In genomic region chr10:119059557-119059956, GRCh38 we compare ENCODE assay signal across 23 cellular contexts. TPM values are rescaled to one million over a fixed set of nuclear protein-coding genes. Genes with fewer than 3 reads are reported as not detected.
DNase-seq lines count a peak whose midpoint lies in the region; ATAC-seq, FAIRE-seq and TF ChIP-seq lines count a peak whose summit lies in the region.
"Had no signal": no experiment of that assay in that cellular context is flagged by ENCODE, and none has a peak within 500 bp of the region (broad histone marks: within the 10 kb centered on the region; RNA-seq: fewer than 3 reads in every experiment).

No MANE protein-coding gene starts in this region.

- peaks cover 99% of the 10 kb centered on the region for H3K36me3 Mint-ChIP-seq in activated T-cell treated with anti-CD3 and anti-CD28 coated beads, Interleukin-2, amount 50 U/mL, for 24 hours (ENCODE audit: low read depth)
- peaks cover 64% of the 10 kb centered on the region for H3K36me3 Mint-ChIP-seq in activated T-cell treated with anti-CD3 and anti-CD28 coated beads, Interleukin-2, amount 50 U/mL, for 4 hours (ENCODE audit: insufficient read depth)

- no peak overlapping the region for H3K4ac ChIP-seq in H1 (replicated peaks; ENCODE audit: insufficient read length, low read depth, low read length)

- peak overlapping the region; percentile 20 for H3K27ac Mint-ChIP-seq in activated T-cell treated with anti-CD3 and anti-CD28 coated beads, Interleukin-2, amount 50 U/mL, for 24 hours

- no peak for TF ChIP-seq CTCF in Panc1 (IDR thresholded peaks at IDR 0.05)
- TF ChIP-seq CTCF in H1 (IDR thresholded peaks at IDR 0.05; ENCODE audit: control extremely low read depth in 1 of 3, insufficient read depth in 1 of 3, low read depth in 1 of 3, low read length in 3 of 3) = no peak
- TF ChIP-seq CTCF in retinal pigment epithelial cell (conservative IDR thresholded peaks at IDR 0.05; ENCODE audit: low read depth, low read length) = no peak
- no peak for TF ChIP-seq CTCF in kidney (IDR thresholded peaks at IDR 0.05; ENCODE audit: borderline replicate concordance, extremely low read depth, insufficient read depth)

- BruUV-seq in Panc1 (replicated peaks; lab: Mats Ljungman, UMichigan) = TSS peak; percentile 5

- H4K20me1 ChIP-seq in H1 (replicated peaks in 1 of 2; ENCODE audit: control insufficient read depth in 1 of 2, insufficient read depth in 2 of 2, low read length in 2 of 2) = peaks cover 10 to 12% of the 10 kb centered on the region in 2 experiments

- H2AFZ ChIP-seq in H1 (ENCODE audit: low read length) = no peak overlapping the region

- 92% methylated on average over 4 of the region's 4 CpGs; no CpG with 5 or more reads in 1 of the 2 experiments for WGBS in H1 (ENCODE audit: extremely low coverage in 1 of 2, insufficient coverage in 1 of 2, insufficient read length in 1 of 2, insufficient replicate concordance in 2 of 2, low coverage in 1 of 2, low lambda C conversion rate in 2 of 2, missing lambda C conversion rate in 1 of 2), 2 experiments

- H3K27ac ChIP-seq in Panc1 (ENCODE audit: low read length) (no peak overlapping the region), H1 (ENCODE audit: low read depth, low read length) (no peak overlapping the region), kidney (ENCODE audit: low read depth in 2 of 2, low read length in 2 of 2) (no peak overlapping the region)
- H3K27ac ChIP-seq: 22Rv1 had no signal

- H3K56ac ChIP-seq in H1 (replicated peaks; ENCODE audit: insufficient read length, low read depth, low read length) = no peak overlapping the region

- H3K4me3 ChIP-seq in Panc1 (ENCODE audit: low read depth in 2 of 2, low read length in 2 of 2) (no peak overlapping the region), H1 (ENCODE audit: extremely low read depth in 1 of 4, insufficient read depth in 2 of 4, low read depth in 3 of 4, low read length in 4 of 4) (no peak overlapping the region), retinal pigment epithelial cell (ENCODE audit: low read length) (no peak overlapping the region), kidney (ENCODE audit: low read length in 2 of 2) (no peak overlapping the region), MG63 (no peak overlapping the region)

- in situ Hi-C loops in Panc1 (cut with HindIII; ENCODE audit: low pct_unique_long_range_greater_than_20kb, low sequenced_read_pairs) = no loop called here

- peaks cover 84% of the 10 kb centered on the region for H3K36me3 ChIP-seq in Panc1 (ENCODE audit: control insufficient read depth, insufficient read depth, low read length)
- peaks cover 40 to 99% (median 84%) of the 10 kb centered on the region in 4 experiments for H3K36me3 ChIP-seq in H1 (ENCODE audit: control insufficient read depth in 2 of 4, insufficient read depth in 4 of 4, low read length in 3 of 4)
- peaks cover 50 to 69% of the 10 kb centered on the region in 2 donors for H3K36me3 ChIP-seq in kidney (ENCODE audit: control insufficient read depth in 1 of 2, insufficient read depth in 2 of 2, low read length in 2 of 2)
- peaks cover 98% of the 10 kb centered on the region for H3K36me3 ChIP-seq in MG63

- no peak overlapping the region for H3K18ac ChIP-seq in H1 (ENCODE audit: extremely low read depth, low read length)

- H3K9me3 ChIP-seq in Panc1 (ENCODE audit: control insufficient read depth, insufficient read depth, low read depth, low read length) (no peaks in the 10 kb centered on the region), H1 (ENCODE audit: insufficient read depth in 2 of 2, low read depth in 1 of 2, low read length in 1 of 2) (no peaks in the 10 kb centered on the region), kidney (ENCODE audit: control insufficient read depth in 1 of 2, low read length in 2 of 2) (no peaks in the 10 kb centered on the region), MG63 (no peaks in the 10 kb centered on the region)
- H3K9me3 ChIP-seq: BE2C had no signal

- H4K8ac ChIP-seq in H1 (ENCODE audit: extremely low read depth, insufficient read depth, low read length) = peak overlapping the region; percentile 18; the same call in 1 of the 2 replicates

- no peaks in the 10 kb centered on the region for H3K9me3 Mint-ChIP-seq in activated T-cell treated with anti-CD3 and anti-CD28 coated beads, Interleukin-2, amount 50 U/mL, for 24 hours
- H3K9me3 Mint-ChIP-seq in activated T-cell treated with anti-CD3 and anti-CD28 coated beads, Interleukin-2, amount 50 U/mL, for 4 hours = no peaks in the 10 kb centered on the region
- H3K9me3 Mint-ChIP-seq: CD14-positive monocyte had no signal

- no peaks in the 10 kb centered on the region for H3K23me2 ChIP-seq in H1 (ENCODE audit: low read depth, low read length)

- H3K4me3 Mint-ChIP-seq in activated T-cell treated with anti-CD3 and anti-CD28 coated beads, Interleukin-2, amount 50 U/mL, for 24 hours = no peak overlapping the region
- no peak overlapping the region for H3K4me3 Mint-ChIP-seq in activated T-cell treated with anti-CD3 and anti-CD28 coated beads, Interleukin-2, amount 50 U/mL, for 4 hours
- H3K4me3 Mint-ChIP-seq: CD14-positive monocyte had no signal

- peaks cover 0 to 84% of the 10 kb centered on the region in 2 experiments; a peak in 2 of 4 replicates for H3K79me2 ChIP-seq in H1 (ENCODE audit: control insufficient read depth in 1 of 2, insufficient read depth in 2 of 2, low read length in 2 of 2)

- no peak for DNase-seq in activated T-cell treated with anti-CD3 and anti-CD28 coated beads, Interleukin-2, amount 50 U/mL, for 24 hours
- DNase-seq in activated T-cell treated with anti-CD3 and anti-CD28 coated beads, Interleukin-2, amount 50 U/mL, for 4 hours = no peak
- no peak for DNase-seq in Panc1 (ENCODE audit: low read depth, low spot score)
- DNase-seq in H1 (ENCODE audit: low read depth in 1 of 2, low spot score in 2 of 2) = no peak
- DNase-seq in retinal pigment epithelial cell (ENCODE audit: low read depth) = peak; percentile 20
- DNase-seq in kidney = no peak
- no peak for DNase-seq in MG63
- no peak for DNase-seq in AML-193 (lab: John Stamatoyannopoulos, UW)
- DNase-seq: BE2C, DMS153, DND-41, KBM-7, NCI-H1048, NCI-H1417, NCI-H1694, NCI-H2029 treated with DMSO at 0.1 percent for 48 hours, NCI-H69, SIG-M5 had no signal

- H3K9ac ChIP-seq in H1 (replicated peaks in 1 of 4; ENCODE audit: extremely low read depth in 1 of 4, low read depth in 3 of 4, low read length in 3 of 4) = no peak overlapping the region; a peak in 1 of 7 replicates
- H3K9ac ChIP-seq in kidney (ENCODE audit: low read length in 2 of 2) = no peak overlapping the region

- POLR2A ChIA-PET in Panc1 (lab: Charles Lee) = no interaction called here
- POLR2A ChIA-PET in H1 (lab: Charles Lee; ENCODE audit: partially characterized antibody) = interaction anchor here (0.8 to 2.1 kb wide), 4 partner anchors 11 to 28 kb away, joined by 3 to 10 read pairs (median 6); no protein-coding TSS in a partner anchor

- H4K91ac ChIP-seq in H1 (replicated peaks; ENCODE audit: insufficient read length, low read length) = no peak overlapping the region

- no peak overlapping the region for H4K5ac ChIP-seq in H1 (ENCODE audit: insufficient read length, low read depth, low read length)

- no peak overlapping the region for H2BK20ac ChIP-seq in H1 (ENCODE audit: low read length)

- peaks cover 23% of the 10 kb centered on the region for H3K4me1 Mint-ChIP-seq in activated T-cell treated with anti-CD3 and anti-CD28 coated beads, Interleukin-2, amount 50 U/mL, for 24 hours (ENCODE audit: low read depth)
- H3K4me1 Mint-ChIP-seq in activated T-cell treated with anti-CD3 and anti-CD28 coated beads, Interleukin-2, amount 50 U/mL, for 4 hours (ENCODE audit: low read depth) = peaks cover 13% of the 10 kb centered on the region

- H3K23ac ChIP-seq in H1 (ENCODE audit: insufficient read length) = no peak overlapping the region

- H3K27me3 Mint-ChIP-seq in activated T-cell treated with anti-CD3 and anti-CD28 coated beads, Interleukin-2, amount 50 U/mL, for 24 hours = no peaks in the 10 kb centered on the region
- H3K27me3 Mint-ChIP-seq in activated T-cell treated with anti-CD3 and anti-CD28 coated beads, Interleukin-2, amount 50 U/mL, for 4 hours (ENCODE audit: low read depth) = no peaks in the 10 kb centered on the region

- TF ChIP-seq RAD21 in H1 (IDR thresholded peaks at IDR 0.05 in 1 of 2, conservative IDR thresholded peaks at IDR 0.05 in 1 of 2; ENCODE audit: low read depth in 2 of 2, low read length in 2 of 2) = no peak

- H3K79me1 ChIP-seq in H1 (ENCODE audit: low read depth, low read length) = no peaks in the 10 kb centered on the region; the same call in 1 of the 2 replicates

- intact Hi-C loops in Panc1 (cut with micrococcal nuclease; ENCODE audit: unreplicated experiment) = no loop called here
- intact Hi-C loops in kidney (cut with DNase I) = no loop called here

- H2BK15ac ChIP-seq in H1 (ENCODE audit: low read length) = no peak overlapping the region

- H2AK5ac ChIP-seq in H1 (ENCODE audit: low read depth, low read length) = no peak overlapping the region

- FAIRE-seq in H1 (lab: Jason Lieb, UNC) = no peak
- FAIRE-seq in kidney (lab: Jason Lieb, UNC) = no peak
- FAIRE-seq: GM18507, H54 had no signal

- H2BK5ac ChIP-seq in H1 (ENCODE audit: low read depth, low read length) = no peak overlapping the region

- H3K4me1 ChIP-seq in Panc1 (ENCODE audit: control insufficient read depth, insufficient read depth, low read length) = no peaks in the 10 kb centered on the region
- no peaks in the 10 kb centered on the region for H3K4me1 ChIP-seq in H1 (replicated peaks in 1 of 4; ENCODE audit: control insufficient read depth in 3 of 4, insufficient read depth in 4 of 4, low read length in 3 of 4)
- no peaks in the 10 kb centered on the region for H3K4me1 ChIP-seq in kidney (ENCODE audit: control insufficient read depth in 1 of 2, insufficient read depth in 1 of 2, low read depth in 1 of 2, low read length in 2 of 2)
- H3K4me1 ChIP-seq: BE2C had no signal

- TF ChIP-seq POLR2A in H1 (IDR thresholded peaks at IDR 0.05; ENCODE audit: control extremely low read depth in 1 of 2, low read depth in 2 of 2, low read length in 2 of 2) = no peak; a peak in 1 of 3 replicates

- H3K27me3 ChIP-seq in Panc1 (ENCODE audit: control insufficient read depth, insufficient read depth, low read length) (no peaks in the 10 kb centered on the region), H1 (replicated peaks in 1 of 4; ENCODE audit: control insufficient read depth in 3 of 4, extremely low read depth in 1 of 4, insufficient read depth in 3 of 4, low read length in 3 of 4) (no peaks in the 10 kb centered on the region), MG63 (no peaks in the 10 kb centered on the region)
- H3K27me3 ChIP-seq: BE2C had no signal

- ATAC-seq in activated T-cell treated with anti-CD3 and anti-CD28 coated beads, Interleukin-2, amount 50 U/mL, for 4 hours = no peak
- ATAC-seq in Panc1 = no peak
- ATAC-seq: SK-N-SH treated with all-trans-retinoic acid at 6 μM for 48 hours had no signal

- TF ChIP-seq EP300 in H1 (IDR thresholded peaks at IDR 0.05; ENCODE audit: borderline replicate concordance in 1 of 2, low read depth in 2 of 2, low read length in 2 of 2) = no peak

- CTCF ChIA-PET in Panc1 (lab: Charles Lee) (no interaction called here), H1 (lab: Charles Lee; ENCODE audit: partially characterized antibody) (interaction anchor here (0.5 kb wide), 1 partner anchor 516 kb away, joined by 3 read pairs; no protein-coding TSS in a partner anchor)

- no peak overlapping the region for H2BK12ac ChIP-seq in H1 (ENCODE audit: low read depth, low read length)

- no peak overlapping the region for H3K14ac ChIP-seq in H1 (ENCODE audit: insufficient read length)

- H2BK120ac ChIP-seq in H1 (replicated peaks; ENCODE audit: low read depth, low read length) = no peak overlapping the region

- H3K4me2 ChIP-seq in H1 (ENCODE audit: insufficient read depth in 1 of 2, low read depth in 2 of 2, low read length in 2 of 2) = no peak overlapping the region

RNA-seq across cellular contexts. Expression of gene EIF3A, which starts 21.1 kb away (rescaled TPM):
- 100 to 1,000 TPM; 188 to 194 (median 194) TPM for total RNA-seq in activated T-cell treated with anti-CD3 and anti-CD28 coated beads, Interleukin-2, amount 50 U/mL, for 4 hours
- total RNA-seq in Panc1 (2021; ENCODE audit: unreplicated experiment) (214 TPM), kidney (95.6 TPM)
- 181 TPM for polyA plus RNA-seq in Panc1 (2012; ENCODE audit: insufficient read length)
- total RNA-seq in H1 (2021; fragmentation: NEBNext Ultra II Directional; extraction: Animal tissue kit (Norgen Biotek cat#: 25700)) = 209 and 210 TPM in 2 replicates
- polyA plus RNA-seq in H1 (2011; rRNA removed) (26.8 and 33.5 TPM in 2 replicates), kidney (ENCODE audit: insufficient read depth, low read depth, low replicate concordance) (24.9 TPM)
- polyA plus RNA-seq in H1 (2011; cell fraction: cytosol; rRNA removed) = 50.5 TPM
- polyA plus RNA-seq in H1 (2011; cell fraction: nucleus; rRNA removed) = 46.8 TPM
- 164 to 230 TPM (median 189 TPM) in 4 replicates for polyA plus RNA-seq in H1 (2012, experiment 1 of 2)
- polyA plus RNA-seq in H1 (2012, experiment 2 of 2) = 9.9 TPM
- 159 TPM for polyA plus RNA-seq in H1 (2013, experiment 1 of 2)
- polyA plus RNA-seq in H1 (2013, experiment 2 of 2) = 182 TPM
- polyA minus RNA-seq in H1 (2011; rRNA and poly(A)+ RNA removed) = 82.5 and 124 TPM in 2 replicates
- 103 TPM for polyA minus RNA-seq in H1 (2011; cell fraction: cytosol; rRNA and poly(A)+ RNA removed)
- polyA minus RNA-seq in H1 (2011; cell fraction: nucleus; rRNA and poly(A)+ RNA removed) = 125 TPM
- total RNA-seq in MG63 (2014; rRNA removed; shearing (Covaris generic); ENCODE audit: low replicate concordance) = 31.1 and 54.9 TPM in 2 replicates

RNA-seq across cellular contexts. Expression of gene NANOS1, which starts 30.0 kb away (rescaled TPM):
- total RNA-seq in activated T-cell treated with anti-CD3 and anti-CD28 coated beads, Interleukin-2, amount 50 U/mL, for 4 hours = under 1 TPM; 0.08 to 0.15 (median 0.11) TPM
- total RNA-seq in Panc1 (2021; ENCODE audit: unreplicated experiment) (18.0 TPM), kidney (1.1 TPM)
- polyA plus RNA-seq in Panc1 (2012; ENCODE audit: insufficient read length) = 14.0 TPM
- total RNA-seq in H1 (2021; fragmentation: NEBNext Ultra II Directional; extraction: Animal tissue kit (Norgen Biotek cat#: 25700)) = 3.1 and 5.4 TPM in 2 replicates
- polyA plus RNA-seq in H1 (2011; rRNA removed) (2.3 and 3.9 TPM in 2 replicates), kidney (ENCODE audit: insufficient read depth, low read depth, low replicate concordance) (4.5 TPM)
- polyA plus RNA-seq in H1 (2011; cell fraction: cytosol; rRNA removed) = 3.4 TPM
- 1.9 TPM for polyA plus RNA-seq in H1 (2011; cell fraction: nucleus; rRNA removed)
- polyA plus RNA-seq in H1 (2012, experiment 1 of 2) = 2.9 to 4.0 TPM (median 3.3 TPM) in 4 replicates
- 4.6 TPM for polyA plus RNA-seq in H1 (2012, experiment 2 of 2)
- 3.8 TPM for polyA plus RNA-seq in H1 (2013, experiment 1 of 2)
- polyA plus RNA-seq in H1 (2013, experiment 2 of 2) = 3.8 TPM
- 1.6 and 2.0 TPM in 2 replicates for polyA minus RNA-seq in H1 (2011; rRNA and poly(A)+ RNA removed)
- 5.0 TPM for polyA minus RNA-seq in H1 (2011; cell fraction: cytosol; rRNA and poly(A)+ RNA removed)
- polyA minus RNA-seq in H1 (2011; cell fraction: nucleus; rRNA and poly(A)+ RNA removed) = 5.7 TPM
- total RNA-seq in MG63 (2014; rRNA removed; shearing (Covaris generic); ENCODE audit: low replicate concordance) = 10.2 and 11.3 TPM in 2 replicates
- polyA plus RNA-seq: CD14-positive monocyte had no signal

RNA-seq across cellular contexts. Expression of gene DENND10, which starts 44.4 kb away (rescaled TPM):
- 10 to 100 TPM; 12.7 to 15.3 (median 13.8) TPM for total RNA-seq in activated T-cell treated with anti-CD3 and anti-CD28 coated beads, Interleukin-2, amount 50 U/mL, for 4 hours
- total RNA-seq in Panc1 (2021; ENCODE audit: unreplicated experiment) (72.8 TPM), kidney (31.6 TPM)
- 70.6 TPM for polyA plus RNA-seq in Panc1 (2012; ENCODE audit: insufficient read length)
- 61.6 and 64.4 TPM in 2 replicates for total RNA-seq in H1 (2021; fragmentation: NEBNext Ultra II Directional; extraction: Animal tissue kit (Norgen Biotek cat#: 25700))
- polyA plus RNA-seq in H1 (2011; rRNA removed) (36.3 and 49.3 TPM in 2 replicates), kidney (ENCODE audit: insufficient read depth, low read depth, low replicate concordance) (31.7 TPM)
- polyA plus RNA-seq in H1 (2011; cell fraction: cytosol; rRNA removed) = 61.0 TPM
- 106 TPM for polyA plus RNA-seq in H1 (2011; cell fraction: nucleus; rRNA removed)
- polyA plus RNA-seq in H1 (2012, experiment 1 of 2) = 54.3 to 64.3 TPM (median 60.4 TPM) in 4 replicates
- polyA plus RNA-seq in H1 (2012, experiment 2 of 2) = 7.6 TPM
- 81.8 TPM for polyA plus RNA-seq in H1 (2013, experiment 1 of 2)
- 74.9 TPM for polyA plus RNA-seq in H1 (2013, experiment 2 of 2)
- 90.0 and 92.4 TPM in 2 replicates for polyA minus RNA-seq in H1 (2011; rRNA and poly(A)+ RNA removed)
- 38.4 TPM for polyA minus RNA-seq in H1 (2011; cell fraction: cytosol; rRNA and poly(A)+ RNA removed)
- 105 TPM for polyA minus RNA-seq in H1 (2011; cell fraction: nucleus; rRNA and poly(A)+ RNA removed)
- 24.4 and 34.0 TPM in 2 replicates for total RNA-seq in MG63 (2014; rRNA removed; shearing (Covaris generic); ENCODE audit: low replicate concordance)
